In genomic region chr9:135908334-135909204, GRCh38 we compare ENCODE assay signal across 8 cellular contexts. TPM values are rescaled to one million over a fixed set of nuclear protein-coding genes. Genes with fewer than 3 reads are reported as not detected.
DNase-seq lines count a peak whose midpoint lies in the region; ATAC-seq and TF ChIP-seq lines count a peak whose summit lies in the region.

No MANE protein-coding gene starts in this region.

- peak overlapping the region; percentile 69 for H3K27ac ChIP-seq in KOPT-K1 (ENCODE audit: low read depth, low read length, poor library complexity, severe bottlenecking)

- H3K27ac Mint-ChIP-seq in mesothelial cell of epicardium, result peak overlapping the region; percentile 44

- peaks cover 6% of the 10 kb centered on the region for H3K9me3 ChIP-seq in KOPT-K1 (ENCODE audit: insufficient read depth, low read length, poor library complexity, severe bottlenecking)

- H3K4me3 Mint-ChIP-seq in mesothelial cell of epicardium, result peak overlapping the region; percentile 72

- peak overlapping the region; percentile 73 for H3K4me3 ChIP-seq in GM12864 (ENCODE audit: low read depth, low read length)
- peak overlapping the region; percentile 64 to 69 for H3K4me3 ChIP-seq in cardiac fibroblast (replicated peaks in 1 of 2; ENCODE audit: low read depth in 2 of 2, low read length in 2 of 2)

- H3K27me3 Mint-ChIP-seq in mesothelial cell of epicardium (ENCODE audit: low read depth), result no peaks in the 10 kb centered on the region

- H3K4me1 Mint-ChIP-seq in mesothelial cell of epicardium, result peaks cover 38% of the 10 kb centered on the region

- H3K36me3 Mint-ChIP-seq in mesothelial cell of epicardium, result peaks cover 32% of the 10 kb centered on the region

- H3K36me3 ChIP-seq in KOPT-K1 (ENCODE audit: insufficient read depth, low read length), result peaks cover 43% of the 10 kb centered on the region

- ATAC-seq in omental fat pad (ENCODE audit: low FRiP score), result no peak

- H3K9me3 Mint-ChIP-seq in mesothelial cell of epicardium, result peaks cover 20% of the 10 kb centered on the region

- DNase-seq in GM12864 (ENCODE audit: low read depth) (no peak), cardiac fibroblast (ENCODE audit: low read depth in 2 of 2) (peak in 1 of 2 donors; percentile 39), mesothelial cell of epicardium (ENCODE audit: low spot score in 2 of 2, unreplicated experiment in 2 of 2) (no peak), islet precursor cell (no peak), omental fat pad (ENCODE audit: low spot score) (no peak), GM13976 (ENCODE audit: low spot score) (no peak), NCI-H1930 (lab: John Stamatoyannopoulos, UW) (no peak)

- in situ Hi-C loops in GM13976 (cut with MboI; ENCODE audit: low sequenced_read_pairs, unreplicated experiment), result no loop called here

- no peak for TF ChIP-seq CTCF in GM12864 (IDR thresholded peaks at IDR 0.05; ENCODE audit: low read depth, low read length, missing control alignments)
- TF ChIP-seq CTCF in cardiac fibroblast (IDR thresholded peaks at IDR 0.05; ENCODE audit: low read depth, low read length), result no peak
- no peak for TF ChIP-seq CTCF in mesothelial cell of epicardium (IDR thresholded peaks at IDR 0.05; ENCODE audit: unreplicated experiment)
- no peak for TF ChIP-seq CTCF in omental fat pad (IDR thresholded peaks at IDR 0.05)
- no peak for TF ChIP-seq CTCF in GM13976 (IDR thresholded peaks at IDR 0.05; ENCODE audit: borderline replicate concordance, control extremely low read depth, extremely low read depth, insufficient read depth, missing control alignments)

RNA-seq across cellular contexts. Expression of gene CAMSAP1, which starts 1.2 kb away (rescaled TPM):
- total RNA-seq in mesothelial cell of epicardium, result 62.4 to 64.4 TPM (median 63.3 TPM) in 3 replicates
- total RNA-seq in omental fat pad, result 10 to 100 TPM; 22.3 to 52.5 (median 33.2) TPM

RNA-seq across cellular contexts. Expression of gene UBAC1, which starts 52.6 kb away (rescaled TPM):
- total RNA-seq in mesothelial cell of epicardium (31.7 to 33.8 TPM (median 32.0 TPM) in 3 replicates), omental fat pad (10 to 100 TPM; 28.4 to 56.7 (median 34.6) TPM)
